8 cellular contexts compared by ENCODE assay signal in genomic region chr12:69985656-69986055, GRCh38.
DNase-seq lines count a peak whose midpoint lies in the region; ATAC-seq and TF ChIP-seq lines count a peak whose summit lies in the region.

No MANE protein-coding gene starts in this region.

- 0 out of 2 replicates have a peak, but pooled peaks cover 7% of the 10 kb centered on the region for H3K9me3 ChIP-seq in OCI-LY1 (ENCODE audit: low read length)
- H3K9me3 ChIP-seq in thyroid gland: no peaks in the 10 kb centered on the region
- H3K9me3 ChIP-seq in heart left ventricle: no peaks in the 10 kb centered on the region

- H3K9me2 ChIP-seq in OCI-LY1 (ENCODE audit: low read depth, low read length): no peaks in the 10 kb centered on the region

- no peak overlapping the region for H3K9ac ChIP-seq in OCI-LY1 (ENCODE audit: low read length)

- H3K79me2 ChIP-seq in OCI-LY1 (ENCODE audit: insufficient read depth, low read length): no peaks in the 10 kb centered on the region

- H3K4me1 ChIP-seq in OCI-LY1 (ENCODE audit: insufficient read depth, low read length, severe bottlenecking) (peaks cover 25% of the 10 kb centered on the region), thyroid gland (peaks cover 14 to 20% of the 10 kb centered on the region in 2 donors), heart left ventricle (peaks cover 0 to 26% (median 10%) of the 10 kb centered on the region in 12 donors)

- H3K36me3 ChIP-seq in OCI-LY1 (ENCODE audit: insufficient read depth, low read length): no peaks in the 10 kb centered on the region
- no peaks in the 10 kb centered on the region for H3K36me3 ChIP-seq in kidney epithelial cell (ENCODE audit: control insufficient read depth, insufficient read depth, low read length)
- H3K36me3 ChIP-seq in thyroid gland: no peaks in the 10 kb centered on the region
- no peaks in the 10 kb centered on the region for H3K36me3 ChIP-seq in heart left ventricle

- TF ChIP-seq CTCF in OCI-LY1 (IDR thresholded peaks at IDR 0.05; ENCODE audit: low read length) (peak; percentile 61), kidney epithelial cell (IDR thresholded peaks at IDR 0.05; ENCODE audit: insufficient read depth, low read length, poor library complexity, severe bottlenecking) (peak; percentile 42), thyroid gland (IDR thresholded peaks at IDR 0.05) (peak in 1 of 6 experiments; percentile 17), heart left ventricle (IDR thresholded peaks at IDR 0.05) (peak in 2 of 12 donors; percentile 7 to 11)

- no peaks in the 10 kb centered on the region for H4K20me1 ChIP-seq in OCI-LY1 (ENCODE audit: insufficient read depth, low read length)

- TF ChIP-seq POLR2A in thyroid gland (IDR thresholded peaks at IDR 0.05): no peak
- TF ChIP-seq POLR2A in heart left ventricle (IDR thresholded peaks at IDR 0.05): no peak

- H3K27ac ChIP-seq in OCI-LY1 (ENCODE audit: low read depth, low read length, poor library complexity, severe bottlenecking) (no peak overlapping the region), thyroid gland (no peak overlapping the region), heart left ventricle (no peak overlapping the region)

- intact Hi-C loops in thyroid gland (cut with DNase I): no loop called here
- intact Hi-C loops in heart left ventricle (cut with DNase I): loop anchor here in 1 of 10 donors (5.0 kb wide), 1 partner anchor 83 kb away; no protein-coding TSS in a partner anchor

- H3K27me3 ChIP-seq in OCI-LY1 (ENCODE audit: insufficient read depth, low read length) (no peaks in the 10 kb centered on the region), kidney epithelial cell (ENCODE audit: control insufficient read depth, insufficient read depth, low read length) (no peaks in the 10 kb centered on the region), thyroid gland (no peaks in the 10 kb centered on the region), heart left ventricle (no peaks in the 10 kb centered on the region)

- WGBS in thyroid gland, 2 donors: 87 to 95% methylated on average over 4 of the region's 4 CpGs
- WGBS in heart left ventricle, 4 donors: 86 to 97% (median 96%) methylated on average over 4 of the region's 4 CpGs

- no peaks in the 10 kb centered on the region for H3F3A ChIP-seq in OCI-LY1 (ENCODE audit: insufficient read depth, low read length)

- H3K4me3 ChIP-seq in OCI-LY1 (ENCODE audit: low read depth, low read length, poor library complexity, severe bottlenecking) (no peak overlapping the region), kidney epithelial cell (ENCODE audit: low read depth, low read length) (no peak overlapping the region), thyroid gland (replicated peaks in 1 of 3) (no peak overlapping the region), heart left ventricle (no peak overlapping the region)

- H2AFZ ChIP-seq in OCI-LY1 (ENCODE audit: low read length): no peak overlapping the region

- no peak overlapping the region for H3K4me2 ChIP-seq in OCI-LY1 (ENCODE audit: low read length)

- DNase-seq in NCI-H2081 (lab: John Stamatoyannopoulos, UW): peak; percentile 8 to 28
- DNase-seq in NCI-H2081 treated with DMSO at 0.1 percent for 48 hours (lab: John Stamatoyannopoulos, UW): no peak
- DNase-seq in kidney epithelial cell (ENCODE audit: low read depth): no peak
- DNase-seq in thyroid gland: no peak
- DNase-seq in NCI-H2227 (lab: John Stamatoyannopoulos, UW; ENCODE audit: unreplicated experiment): no peak
- no peak for DNase-seq in heart left ventricle

- ATAC-seq in HG02571 (IDR thresholded peaks at IDR 0.05; ENCODE audit: unreplicated experiment): peak; percentile 65
- no peak for ATAC-seq in heart left ventricle

Comparison
In these comparisons a context has a peak if more than half of its experiments do, and no peak if none do; other contexts are left out.
1. DNase-seq: peak in NCI-H2081 (2 of 2); none in NCI-H2081 treated with DMSO at 0.1 percent for 48 hours (single experiment), kidney epithelial cell (single experiment), thyroid gland (0 of 2), NCI-H2227 (single experiment) and heart left ventricle (0 of 5).